2 cellular contexts compared by ENCODE assay signal in the genomic region with DNA sequence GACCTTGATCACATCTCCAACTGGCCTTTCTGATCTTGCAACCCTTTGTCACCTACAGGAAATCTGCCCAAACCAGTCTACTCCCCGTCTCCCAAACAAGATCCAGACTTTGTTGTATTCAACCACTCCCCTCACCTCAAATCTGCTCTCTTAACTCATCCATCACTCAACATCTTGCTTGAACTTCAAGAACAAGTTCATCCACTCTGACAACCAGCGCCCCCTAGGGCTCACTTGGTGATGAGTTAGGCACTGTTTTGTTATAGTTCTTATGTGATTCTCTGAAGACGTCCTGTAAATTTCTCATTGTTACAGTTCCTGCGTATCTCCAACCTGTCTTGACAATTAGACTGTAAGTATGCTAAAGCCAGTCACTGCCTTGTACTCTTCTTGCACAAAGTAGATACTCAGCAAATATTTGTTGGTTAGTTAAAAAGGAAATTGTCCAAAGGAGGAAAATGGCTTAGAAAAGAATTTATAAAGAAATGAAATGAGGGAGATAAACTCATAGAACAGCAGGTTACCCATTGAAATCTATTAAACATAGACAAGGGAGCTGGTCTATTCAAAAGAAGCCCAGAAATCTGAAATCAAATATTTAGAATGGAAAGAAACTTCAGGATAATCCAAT.
TF ChIP-seq lines count a peak whose summit lies in the region.

No MANE protein-coding gene starts in this region.

TF ChIP-seq in SK-N-SH, 30 proteins besides CTCF, POLR2A, EP300 and RAD21 (continued from another document):
- TF ChIP-seq TEAD4 (IDR thresholded peaks at IDR 0.05; ENCODE audit: borderline replicate concordance, insufficient read depth) (no peak), RXRA (IDR thresholded peaks at IDR 0.05; ENCODE audit: borderline replicate concordance, low read depth) (no peak), RCOR1 (IDR thresholded peaks at IDR 0.05; ENCODE audit: low read length) (no peak), ZBTB33 (IDR thresholded peaks at IDR 0.05; ENCODE audit: borderline replicate concordance, low read depth) (no peak), PBX3 (IDR thresholded peaks at IDR 0.05) (no peak), TAF1 (IDR thresholded peaks at IDR 0.05; ENCODE audit: borderline replicate concordance, low read depth, low read length) (no peak), ELF1 (IDR thresholded peaks at IDR 0.05) (no peak), GABPA (IDR thresholded peaks at IDR 0.05; ENCODE audit: low read depth) (no peak)
- TF ChIP-seq, protein P1, sequence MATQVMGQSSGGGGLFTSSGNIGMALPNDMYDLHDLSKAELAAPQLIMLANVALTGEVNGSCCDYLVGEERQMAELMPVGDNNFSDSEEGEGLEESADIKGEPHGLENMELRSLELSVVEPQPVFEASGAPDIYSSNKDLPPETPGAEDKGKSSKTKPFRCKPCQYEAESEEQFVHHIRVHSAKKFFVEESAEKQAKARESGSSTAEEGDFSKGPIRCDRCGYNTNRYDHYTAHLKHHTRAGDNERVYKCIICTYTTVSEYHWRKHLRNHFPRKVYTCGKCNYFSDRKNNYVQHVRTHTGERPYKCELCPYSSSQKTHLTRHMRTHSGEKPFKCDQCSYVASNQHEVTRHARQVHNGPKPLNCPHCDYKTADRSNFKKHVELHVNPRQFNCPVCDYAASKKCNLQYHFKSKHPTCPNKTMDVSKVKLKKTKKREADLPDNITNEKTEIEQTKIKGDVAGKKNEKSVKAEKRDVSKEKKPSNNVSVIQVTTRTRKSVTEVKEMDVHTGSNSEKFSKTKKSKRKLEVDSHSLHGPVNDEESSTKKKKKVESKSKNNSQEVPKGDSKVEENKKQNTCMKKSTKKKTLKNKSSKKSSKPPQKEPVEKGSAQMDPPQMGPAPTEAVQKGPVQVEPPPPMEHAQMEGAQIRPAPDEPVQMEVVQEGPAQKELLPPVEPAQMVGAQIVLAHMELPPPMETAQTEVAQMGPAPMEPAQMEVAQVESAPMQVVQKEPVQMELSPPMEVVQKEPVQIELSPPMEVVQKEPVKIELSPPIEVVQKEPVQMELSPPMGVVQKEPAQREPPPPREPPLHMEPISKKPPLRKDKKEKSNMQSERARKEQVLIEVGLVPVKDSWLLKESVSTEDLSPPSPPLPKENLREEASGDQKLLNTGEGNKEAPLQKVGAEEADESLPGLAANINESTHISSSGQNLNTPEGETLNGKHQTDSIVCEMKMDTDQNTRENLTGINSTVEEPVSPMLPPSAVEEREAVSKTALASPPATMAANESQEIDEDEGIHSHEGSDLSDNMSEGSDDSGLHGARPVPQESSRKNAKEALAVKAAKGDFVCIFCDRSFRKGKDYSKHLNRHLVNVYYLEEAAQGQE (IDR thresholded peaks at IDR 0.05; ENCODE audit: low read depth, low read length), result no peak

TF ChIP-seq in SK-N-SH treated with all-trans-retinoic acid at 6 μM for 48 hours, 23 proteins besides CTCF, POLR2A, EP300 and RAD21 (continued from another document):
- TF ChIP-seq PATZ1 (CRISPR knock-in tag; IDR thresholded peaks at IDR 0.05; ENCODE audit: borderline replicate concordance) (no peak), ZFP3 (CRISPR knock-in tag; IDR thresholded peaks at IDR 0.05) (no peak), OSR1 (CRISPR knock-in tag; IDR thresholded peaks at IDR 0.05) (no peak), ZNF70 (CRISPR knock-in tag; IDR thresholded peaks at IDR 0.05) (no peak), BACH2 (CRISPR knock-in tag; IDR thresholded peaks at IDR 0.05; ENCODE audit: borderline replicate concordance) (no peak), ISL1 (CRISPR knock-in tag; IDR thresholded peaks at IDR 0.05) (no peak), TOX (CRISPR knock-in tag; IDR thresholded peaks at IDR 0.05; ENCODE audit: borderline replicate concordance) (no peak), CSDC2 (CRISPR knock-in tag; IDR thresholded peaks at IDR 0.05) (no peak)
- TF ChIP-seq, protein P2, sequence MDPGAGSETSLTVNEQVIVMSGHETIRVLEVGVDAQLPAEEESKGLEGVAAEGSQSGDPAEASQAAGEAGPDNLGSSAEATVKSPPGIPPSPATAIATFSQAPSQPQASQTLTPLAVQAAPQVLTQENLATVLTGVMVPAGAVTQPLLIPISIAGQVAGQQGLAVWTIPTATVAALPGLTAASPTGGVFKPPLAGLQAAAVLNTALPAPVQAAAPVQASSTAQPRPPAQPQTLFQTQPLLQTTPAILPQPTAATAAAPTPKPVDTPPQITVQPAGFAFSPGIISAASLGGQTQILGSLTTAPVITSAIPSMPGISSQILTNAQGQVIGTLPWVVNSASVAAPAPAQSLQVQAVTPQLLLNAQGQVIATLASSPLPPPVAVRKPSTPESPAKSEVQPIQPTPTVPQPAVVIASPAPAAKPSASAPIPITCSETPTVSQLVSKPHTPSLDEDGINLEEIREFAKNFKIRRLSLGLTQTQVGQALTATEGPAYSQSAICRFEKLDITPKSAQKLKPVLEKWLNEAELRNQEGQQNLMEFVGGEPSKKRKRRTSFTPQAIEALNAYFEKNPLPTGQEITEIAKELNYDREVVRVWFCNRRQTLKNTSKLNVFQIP (CRISPR knock-in tag; IDR thresholded peaks at IDR 0.05; ENCODE audit: borderline replicate concordance, low read depth), result no peak
